Comparison of ENCODE assay signal across 1 cellular context in the genomic region with DNA sequence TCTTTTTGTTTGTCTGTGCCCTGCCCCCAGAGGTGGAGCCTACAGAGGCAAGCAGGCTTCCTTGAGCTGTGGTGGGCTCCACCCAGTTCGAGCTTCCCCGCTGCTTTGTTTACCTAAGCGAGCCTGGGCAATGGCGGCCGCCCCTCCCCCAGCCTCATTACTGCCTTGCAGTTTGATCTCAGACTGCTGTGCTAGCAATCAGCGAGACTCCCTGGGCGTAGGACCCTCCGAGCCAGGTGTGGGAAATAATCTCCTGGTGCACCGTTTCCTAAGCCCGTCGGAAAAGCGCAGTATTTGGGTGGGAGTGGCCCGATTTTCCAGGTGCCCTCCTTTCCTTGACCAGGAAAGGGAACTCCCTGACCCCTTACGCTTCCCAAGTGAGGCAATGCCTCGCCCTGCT.
TF ChIP-seq lines count a peak whose summit lies in the region.

No MANE protein-coding gene starts in this region.

TF ChIP-seq in HEK293, 187 proteins besides CTCF, POLR2A, EP300 and RAD21 (continued from another document):
- TF ChIP-seq, protein P1, sequence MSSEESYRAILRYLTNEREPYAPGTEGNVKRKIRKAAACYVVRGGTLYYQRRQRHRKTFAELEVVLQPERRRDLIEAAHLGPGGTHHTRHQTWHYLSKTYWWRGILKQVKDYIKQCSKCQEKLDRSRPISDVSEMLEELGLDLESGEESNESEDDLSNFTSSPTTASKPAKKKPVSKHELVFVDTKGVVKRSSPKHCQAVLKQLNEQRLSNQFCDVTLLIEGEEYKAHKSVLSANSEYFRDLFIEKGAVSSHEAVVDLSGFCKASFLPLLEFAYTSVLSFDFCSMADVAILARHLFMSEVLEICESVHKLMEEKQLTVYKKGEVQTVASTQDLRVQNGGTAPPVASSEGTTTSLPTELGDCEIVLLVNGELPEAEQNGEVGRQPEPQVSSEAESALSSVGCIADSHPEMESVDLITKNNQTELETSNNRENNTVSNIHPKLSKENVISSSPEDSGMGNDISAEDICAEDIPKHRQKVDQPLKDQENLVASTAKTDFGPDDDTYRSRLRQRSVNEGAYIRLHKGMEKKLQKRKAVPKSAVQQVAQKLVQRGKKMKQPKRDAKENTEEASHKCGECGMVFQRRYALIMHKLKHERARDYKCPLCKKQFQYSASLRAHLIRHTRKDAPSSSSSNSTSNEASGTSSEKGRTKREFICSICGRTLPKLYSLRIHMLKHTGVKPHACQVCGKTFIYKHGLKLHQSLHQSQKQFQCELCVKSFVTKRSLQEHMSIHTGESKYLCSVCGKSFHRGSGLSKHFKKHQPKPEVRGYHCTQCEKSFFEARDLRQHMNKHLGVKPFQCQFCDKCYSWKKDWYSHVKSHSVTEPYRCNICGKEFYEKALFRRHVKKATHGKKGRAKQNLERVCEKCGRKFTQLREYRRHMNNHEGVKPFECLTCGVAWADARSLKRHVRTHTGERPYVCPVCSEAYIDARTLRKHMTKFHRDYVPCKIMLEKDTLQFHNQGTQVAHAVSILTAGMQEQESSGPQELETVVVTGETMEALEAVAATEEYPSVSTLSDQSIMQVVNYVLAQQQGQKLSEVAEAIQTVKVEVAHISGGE (tag by site-specific recombination; conservative IDR thresholded peaks at IDR 0.05; ENCODE audit: low read depth) = peak; percentile 43; the same call in 1 of the 2 replicates
- TF ChIP-seq ZNF558 (tag by site-specific recombination; IDR thresholded peaks at IDR 0.05) (0 out of 2 replicates have a peak, but pooled peaks have one; percentile 20), ZBTB8A (tag by site-specific recombination; IDR thresholded peaks at IDR 0.05) (peak; percentile 39; the same call in 1 of the 2 replicates), ZNF629 (tag by site-specific recombination; IDR thresholded peaks at IDR 0.05) (peak; percentile 25; the same call in 1 of the 2 replicates), ZFP69B (tag by site-specific recombination; IDR thresholded peaks at IDR 0.05) (peak; percentile 83), ZBTB48 (tag by site-specific recombination; IDR thresholded peaks at IDR 0.05) (peak; percentile 88), ZIC2 (tag by site-specific recombination; IDR thresholded peaks at IDR 0.05) (0 out of 2 replicates have a peak, but pooled peaks have one; percentile 8), ZNF501 (tag by site-specific recombination; IDR thresholded peaks at IDR 0.05) (peak; percentile 69; the same call in 1 of the 2 replicates)
